ENCODE assay signal across 15 cellular contexts in genomic region chr2:59680863-59681262, GRCh38.
"Had no signal": no experiment of that assay in that cellular context is flagged by ENCODE, and none has a peak within 500 bp of the region (broad histone marks: within the 10 kb centered on the region; RNA-seq: fewer than 3 reads in every experiment).

No MANE protein-coding gene starts in this region.

- H3K27me3 ChIP-seq: colonic mucosa, foreskin keratinocyte, ovary, uterus had no signal

- H3K4me1 ChIP-seq: colonic mucosa, foreskin keratinocyte, uterus had no signal

- H3K36me3 ChIP-seq: colonic mucosa, ovary, uterus had no signal

- ATAC-seq: activated T-cell treated with anti-CD3 and anti-CD28 coated beads, Interleukin-2, amount 50 U/mL, for 72 hours; foreskin keratinocyte had no signal

- H3K27ac ChIP-seq: colonic mucosa, foreskin keratinocyte, ovary, skin epidermis, uterus had no signal

- H3K9me3 ChIP-seq: colonic mucosa, ovary had no signal

- H3K4me3 ChIP-seq: colonic mucosa, ovary, skin epidermis, uterus had no signal

- DNase-seq: activated CD4-positive, alpha-beta T cell treated with anti-CD3 and anti-CD28 coated beads, Interleukin-2, amount 50 U/mL, for 48 hours; activated CD4-positive, CD25-positive, alpha-beta regulatory T cell treated with anti-CD3 and anti-CD28 coated beads, Interleukin-2, amount 50 U/mL, for 72 hours; activated gamma-delta T cell treated with Interleukin-2 at 50 U/mL for 16 hours; activated naive CD8-positive, alpha-beta T cell treated with anti-CD3 and anti-CD28 coated beads for 36 hours; activated T-cell treated with anti-CD3 and anti-CD28 coated beads, Interleukin-2, amount 50 U/mL, for 72 hours; anterior cingulate cortex; colonic mucosa; foreskin keratinocyte; head of caudate nucleus; islet precursor cell; ovary; retina; stimulated activated CD4-positive, alpha-beta T cell treated with anti-CD3 and anti-CD28 coated beads, Interleukin-4, amount 100 ng/mL, for 4 hours; uterus had no signal
